ENCODE assay signal across 17 cellular contexts in the genomic region with DNA sequence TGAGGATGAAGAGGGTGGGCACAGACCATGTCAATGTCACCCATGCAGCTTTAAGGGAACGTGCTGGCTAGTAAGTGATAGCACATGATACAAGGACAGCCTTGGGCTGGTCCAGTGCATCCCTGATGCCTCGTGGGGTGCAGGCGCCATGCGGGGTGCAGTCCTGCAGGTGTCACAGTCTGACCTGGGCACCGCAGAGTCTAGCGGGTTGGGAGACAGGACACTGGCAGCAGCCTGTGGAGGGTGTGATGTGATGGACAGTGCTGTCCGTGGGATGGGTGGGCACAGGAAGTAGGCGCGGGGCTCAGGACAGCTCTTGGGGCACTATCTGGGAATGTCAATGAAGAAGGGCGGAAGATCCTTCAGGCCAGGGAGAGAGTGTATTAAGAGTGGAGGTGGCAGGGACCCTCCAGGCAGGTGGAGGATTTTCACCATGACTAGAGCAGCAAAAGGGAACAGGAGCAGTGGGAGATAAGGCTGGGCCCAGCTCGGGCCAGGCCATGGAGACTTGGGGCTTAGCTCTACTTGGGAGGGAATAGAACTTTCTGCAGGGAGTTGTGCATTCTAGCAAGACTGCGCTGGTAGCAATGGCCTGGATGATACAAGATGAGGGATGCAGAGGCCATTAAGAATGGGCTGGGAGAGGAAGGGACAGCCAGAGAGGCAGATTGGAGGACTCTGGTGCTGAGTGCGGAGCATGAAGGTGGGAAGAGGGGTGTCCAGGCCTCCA.
A peak's percentile ranks its signal among the peaks of the same experiment; 100 is the strongest.
DNase-seq lines count a peak whose midpoint lies in the region; ATAC-seq and TF ChIP-seq lines count a peak whose summit lies in the region.
"Had no signal": no experiment of that assay in that cellular context is flagged by ENCODE, and none has a peak within 500 bp of the region (broad histone marks: within the 10 kb centered on the region; RNA-seq: fewer than 3 reads in every experiment).

No MANE protein-coding gene starts in this region.

- no peak overlapping the region for H2AK5ac ChIP-seq in mesenchymal stem cell (ENCODE audit: low read length, severe bottlenecking)

- no peak overlapping the region for H3K9ac ChIP-seq in mesenchymal stem cell (ENCODE audit: low read length)

- H2BK12ac ChIP-seq in mesenchymal stem cell (ENCODE audit: low read length in 2 of 2): no peak overlapping the region

- H3K36me3 ChIP-seq in right atrium auricular region (no peaks in the 10 kb centered on the region), body of pancreas (replicated peaks in 1 of 2; ENCODE audit: insufficient read depth in 1 of 2, low read depth in 2 of 2) (no peaks in the 10 kb centered on the region), mesenchymal stem cell (ENCODE audit: control insufficient read depth in 1 of 2, insufficient read depth in 2 of 2, low read depth in 1 of 2, low read length in 2 of 2) (no peaks in the 10 kb centered on the region), uterus (no peaks in the 10 kb centered on the region)

- no peaks in the 10 kb centered on the region for H3K9me3 Mint-ChIP-seq in stimulated activated naive B cell treated with anti-CD40 and anti-IgM and Interleukin-4, amounts not matched to agents 10 μg/mL and 1 μg/mL and 100 μg/mL, for 72 hours

- no peak overlapping the region for H3K18ac ChIP-seq in mesenchymal stem cell (ENCODE audit: low read depth in 1 of 2, low read length in 2 of 2)

- no peak overlapping the region for H3K4ac ChIP-seq in mesenchymal stem cell (ENCODE audit: low read depth in 1 of 2, low read length in 2 of 2)

- H2BK15ac ChIP-seq in mesenchymal stem cell (ENCODE audit: low read depth, poor library complexity, severe bottlenecking): no peak overlapping the region

- TF ChIP-seq CTCF in right atrium auricular region (IDR thresholded peaks at IDR 0.05) (no peak), body of pancreas (IDR thresholded peaks at IDR 0.05) (no peak), uterus (IDR thresholded peaks at IDR 0.05) (no peak), GM13977 (IDR thresholded peaks at IDR 0.05; ENCODE audit: extremely low read depth, insufficient read depth, missing control alignments) (no peak)

- no peak overlapping the region for H2BK120ac ChIP-seq in mesenchymal stem cell (ENCODE audit: low read depth, low read length)

- H3K27ac ChIP-seq in right atrium auricular region (no peak overlapping the region), body of pancreas (no peak overlapping the region), mesenchymal stem cell (ENCODE audit: low read length, poor library complexity, severe bottlenecking) (no peak overlapping the region), uterus (no peak overlapping the region)

- H3K9me3 ChIP-seq in right atrium auricular region (no peaks in the 10 kb centered on the region), body of pancreas (no peaks in the 10 kb centered on the region), mesenchymal stem cell (ENCODE audit: control insufficient read depth, low read length) (no peaks in the 10 kb centered on the region), uterus (no peaks in the 10 kb centered on the region)

- no peaks in the 10 kb centered on the region for H3K79me1 ChIP-seq in mesenchymal stem cell (replicated peaks; ENCODE audit: low read length, poor library complexity, severe bottlenecking)

- peak overlapping the region; percentile 22 for H4K91ac ChIP-seq in mesenchymal stem cell (ENCODE audit: low read length)

- in situ Hi-C loops in GM13977 (cut with MboI; ENCODE audit: low pct_unique_long_range_greater_than_20kb, low sequenced_read_pairs, unreplicated experiment): no loop called here

- no peak overlapping the region for H2BK5ac ChIP-seq in mesenchymal stem cell (ENCODE audit: low read depth, low read length, poor library complexity, severe bottlenecking)

- H3K27me3 Mint-ChIP-seq in stimulated activated naive B cell treated with anti-CD40 and anti-IgM and Interleukin-4, amounts not matched to agents 10 μg/mL and 1 μg/mL and 100 μg/mL, for 72 hours: peaks cover 0 to 15% of the 10 kb centered on the region in 2 donors

- WGBS in body of pancreas, 2 donors: 85 to 90% methylated on average over 13 of the region's 13 CpGs
- WGBS in mesenchymal stem cell: 87% methylated on average over 13 of the region's 13 CpGs

- no peak overlapping the region for H3K27ac Mint-ChIP-seq in stimulated activated naive B cell treated with anti-CD40 and anti-IgM and Interleukin-4, amounts not matched to agents 10 μg/mL and 1 μg/mL and 100 μg/mL, for 72 hours

- H4K8ac ChIP-seq in mesenchymal stem cell (ENCODE audit: low read length): no peak overlapping the region

- TF ChIP-seq POLR2A in body of pancreas (IDR thresholded peaks at IDR 0.05) (no peak), uterus (IDR thresholded peaks at IDR 0.05) (no peak)

- DNase-seq in Right ventricle myocardium superior (peak; percentile 22), right atrium auricular region (ENCODE audit: low spot score) (no peak), body of pancreas (peak in 3 of 4 donors; percentile 2 to 5 (median 4)), mesenchymal stem cell (no peak), uterus (peak; percentile 3 to 4), GM13977 (ENCODE audit: low spot score) (no peak)
- no peak for DNase-seq in stimulated activated naive B cell treated with anti-CD40 and anti-IgM and Interleukin-4, amounts not matched to agents 10 μg/mL and 1 μg/mL and 100 μg/mL, for 72 hours
- DNase-seq: ACHN; AML-193; COR-L47; GOT3; KBM-7; NCI-H1417 treated with DMSO at 0.1 percent for 48 hours; NCI-H2029 treated with DMSO at 0.1 percent for 48 hours; NCI-H2171 treated with DMSO at 0.1 percent for 48 hours; NCI-H446 treated with DMSO at 0.1 percent for 48 hours; NK-92 treated with Interleukin-12 subunit alpha and Interleukin-12 subunit beta, amount 100 ng/mL, for 24 hours had no signal

- no peak overlapping the region for H3K14ac ChIP-seq in mesenchymal stem cell (ENCODE audit: low read length in 2 of 2)

- H3K4me3 ChIP-seq in right atrium auricular region: no peak overlapping the region
- H3K4me3 ChIP-seq in body of pancreas: no peak overlapping the region
- no peak overlapping the region for H3K4me3 ChIP-seq in mesenchymal stem cell (ENCODE audit: insufficient read depth in 1 of 2, low read depth in 1 of 2, low read length in 2 of 2)
- no peak overlapping the region for H3K4me3 ChIP-seq in uterus

- no peak overlapping the region for H3K23ac ChIP-seq in mesenchymal stem cell (ENCODE audit: low read length in 2 of 2)

- no peaks in the 10 kb centered on the region for H3K36me3 Mint-ChIP-seq in stimulated activated naive B cell treated with anti-CD40 and anti-IgM and Interleukin-4, amounts not matched to agents 10 μg/mL and 1 μg/mL and 100 μg/mL, for 72 hours

- no peak overlapping the region for H2AFZ ChIP-seq in mesenchymal stem cell (ENCODE audit: low read depth, low read length)

- H3K27me3 ChIP-seq in right atrium auricular region (no peaks in the 10 kb centered on the region), body of pancreas (no peaks in the 10 kb centered on the region), mesenchymal stem cell (ENCODE audit: control insufficient read depth in 1 of 2, insufficient read depth in 1 of 2, low read length in 2 of 2) (peaks cover 2 to 32% of the 10 kb centered on the region in 2 experiments), uterus (no peaks in the 10 kb centered on the region)

- no peaks in the 10 kb centered on the region for H3K4me1 Mint-ChIP-seq in stimulated activated naive B cell treated with anti-CD40 and anti-IgM and Interleukin-4, amounts not matched to agents 10 μg/mL and 1 μg/mL and 100 μg/mL, for 72 hours

- no peak overlapping the region for H3K4me3 Mint-ChIP-seq in stimulated activated naive B cell treated with anti-CD40 and anti-IgM and Interleukin-4, amounts not matched to agents 10 μg/mL and 1 μg/mL and 100 μg/mL, for 72 hours

- no peak overlapping the region for H3K4me2 ChIP-seq in mesenchymal stem cell (ENCODE audit: low read length, poor library complexity, severe bottlenecking)

- ATAC-seq in Right ventricle myocardium superior (ENCODE audit: poor library complexity) (no peak), body of pancreas (no peak)
- no peak for ATAC-seq in stimulated activated naive B cell treated with anti-CD40 and anti-IgM and Interleukin-4, amounts not matched to agents 10 μg/mL and 1 μg/mL and 100 μg/mL, for 72 hours (replicated peaks)

- intact Hi-C loops in Right ventricle myocardium superior (cut with DNase I): no loop called here
- intact Hi-C loops in body of pancreas (cut with DNase I): no loop called here
- intact Hi-C loops in uterus (cut with DNase I; ENCODE audit: low total_unique reads): no loop called here

- H3K4me1 ChIP-seq in right atrium auricular region (no peaks in the 10 kb centered on the region), body of pancreas (no peaks in the 10 kb centered on the region), mesenchymal stem cell (ENCODE audit: control insufficient read depth, insufficient read depth, low read depth, low read length) (no peaks in the 10 kb centered on the region), uterus (no peaks in the 10 kb centered on the region)

Comparison
In these comparisons a context has a peak if more than half of its experiments do, and no peak if none do; other contexts are left out.
1. DNase-seq: peak in Right ventricle myocardium superior (single experiment), body of pancreas (3 of 4) and uterus (2 of 2); none in right atrium auricular region (single experiment), mesenchymal stem cell (single experiment), stimulated activated naive B cell treated with anti-CD40 and anti-IgM and Interleukin-4, amounts not matched to agents 10 μg/mL and 1 μg/mL and 100 μg/mL, for 72 hours (single experiment) and GM13977 (single experiment).